8 cellular contexts compared by ENCODE assay signal in genomic region chr9:94165592-94166236, GRCh38.
A peak's percentile ranks its signal among the peaks of the same experiment; 100 is the strongest.
DNase-seq lines count a peak whose midpoint lies in the region; ATAC-seq and TF ChIP-seq lines count a peak whose summit lies in the region.

No MANE protein-coding gene starts in this region.

- H3K36me3 Mint-ChIP-seq in WTC11: peaks cover 13% of the 10 kb centered on the region

- CTCF ChIA-PET in WTC11 (lab: Charles Lee): interaction anchor here (0.6 to 2.1 kb wide), 4 partner anchors 48 to 152 kb away, joined by 3 to 7 read pairs (median 7); partner anchors contain the start of gene PTPDC1

- H3K4me3 ChIP-seq in ACC112 (ENCODE audit: low read depth, low read length): peak overlapping the region; percentile 91
- H3K4me3 ChIP-seq in cardiac fibroblast (replicated peaks in 1 of 2; ENCODE audit: low read depth in 2 of 2, low read length in 2 of 2): peak overlapping the region; percentile 22 to 74
- peak overlapping the region; percentile 88 for H3K4me3 ChIP-seq in smooth muscle cell

- H3K27ac ChIP-seq in ACC112 (ENCODE audit: low read depth, low read length) (peak overlapping the region; percentile 99), smooth muscle cell (ENCODE audit: low read depth) (peak overlapping the region; percentile 100)

- H3K27ac Mint-ChIP-seq in WTC11: peak overlapping the region; percentile 88

- peak overlapping the region; percentile 100 for H3K9ac ChIP-seq in smooth muscle cell (ENCODE audit: low read depth)

- 23% methylated on average over 21 of the region's 50 CpGs for WGBS in smooth muscle cell (ENCODE audit: low lambda C conversion rate)

- H3K9me3 ChIP-seq in smooth muscle cell (replicated peaks; ENCODE audit: low read depth): no peaks in the 10 kb centered on the region

- H3K36me3 ChIP-seq in ACC112 (ENCODE audit: insufficient read depth, low read length): peaks cover 9% of the 10 kb centered on the region; the same call in 1 of the 2 replicates
- no peaks in the 10 kb centered on the region for H3K36me3 ChIP-seq in smooth muscle cell (ENCODE audit: low read depth)

- DNase-seq in NCI-H2227 treated with DMSO at 0.1 percent for 48 hours (lab: John Stamatoyannopoulos, UW): peak; percentile 90
- DNase-seq in WTC11 (ENCODE audit: low spot score): peak; percentile 96
- DNase-seq in cardiac fibroblast (ENCODE audit: low read depth in 2 of 2): peak; percentile 99 to 100
- peak; percentile 99 for DNase-seq in iPS-NIHi7 (ENCODE audit: extremely low spot score)
- DNase-seq in smooth muscle cell (lab: John Stamatoyannopoulos, UW; ENCODE audit: unreplicated experiment): peak; percentile 87

- H3K4me1 Mint-ChIP-seq in WTC11: peaks cover 38% of the 10 kb centered on the region

- peak overlapping the region; percentile 74 for H3K4me2 ChIP-seq in smooth muscle cell

- no peak for TF ChIP-seq CTCF in WTC11 (IDR thresholded peaks at IDR 0.05)
- TF ChIP-seq CTCF in cardiac fibroblast (IDR thresholded peaks at IDR 0.05; ENCODE audit: low read depth, low read length): no peak
- no peak for TF ChIP-seq CTCF in smooth muscle cell (IDR thresholded peaks at IDR 0.05; ENCODE audit: borderline replicate concordance, insufficient read depth, poor library complexity, severe bottlenecking)

- 0 out of 2 replicates have a peak, but pooled peaks cover 4% of the 10 kb centered on the region for H3K27me3 Mint-ChIP-seq in WTC11 (ENCODE audit: low read depth)

- H3F3A ChIP-seq in smooth muscle cell (ENCODE audit: low read depth): peaks cover 4% of the 10 kb centered on the region

- H4K20me1 ChIP-seq in smooth muscle cell (ENCODE audit: low read depth): peaks cover 39% of the 10 kb centered on the region

- H3K9me3 Mint-ChIP-seq in WTC11: peaks cover 3% of the 10 kb centered on the region; the same call in 1 of the 2 replicates

- peak overlapping the region; percentile 59 for H3K4me3 Mint-ChIP-seq in WTC11

- peak; percentile 93 for ATAC-seq in GM18907 (IDR thresholded peaks at IDR 0.05; ENCODE audit: unreplicated experiment)
- ATAC-seq in HG03175 (IDR thresholded peaks at IDR 0.05; ENCODE audit: unreplicated experiment): peak; percentile 88
- ATAC-seq in WTC11: peak; percentile 92

- H3K79me2 ChIP-seq in ACC112 (ENCODE audit: control insufficient read depth, insufficient read depth, low read length, unreplicated experiment): peaks cover 39% of the 10 kb centered on the region
- peaks cover 37% of the 10 kb centered on the region for H3K79me2 ChIP-seq in smooth muscle cell (ENCODE audit: low read depth)

- POLR2A ChIA-PET in WTC11 (lab: Charles Lee): interaction anchor here (0.6 to 1.9 kb wide), 3 partner anchors 15 to 36 kb away, joined by 3 to 5 read pairs (median 5); no protein-coding TSS in a partner anchor

- H3K4me1 ChIP-seq in ACC112 (ENCODE audit: control insufficient read depth, insufficient read depth, low read length, unreplicated experiment) (peaks cover 19% of the 10 kb centered on the region), smooth muscle cell (ENCODE audit: low read depth) (peaks cover 27% of the 10 kb centered on the region)

- no peaks in the 10 kb centered on the region for H3K27me3 ChIP-seq in ACC112 (ENCODE audit: insufficient read depth, low read length)
- no peaks in the 10 kb centered on the region for H3K27me3 ChIP-seq in smooth muscle cell (ENCODE audit: low read depth)

- no peak overlapping the region for H2AFZ ChIP-seq in ACC112 (ENCODE audit: low read length, unreplicated experiment)
- H2AFZ ChIP-seq in smooth muscle cell (ENCODE audit: low read depth): no peak overlapping the region

TF ChIP-seq in WTC11, 78 proteins besides CTCF, POLR2A, EP300 and RAD21 (continues in another document):
- TF ChIP-seq ATF2 (CRISPR knock-in tag; IDR thresholded peaks at IDR 0.05; ENCODE audit: borderline replicate concordance, low read depth) (no peak), E2F1 (CRISPR knock-in tag; IDR thresholded peaks at IDR 0.05) (0 out of 2 replicates have a peak, but pooled peaks have one; percentile 52), ERG (CRISPR knock-in tag; IDR thresholded peaks at IDR 0.05) (no peak), ZNF396 (CRISPR knock-in tag; IDR thresholded peaks at IDR 0.05; ENCODE audit: borderline replicate concordance) (no peak), E2F5 (CRISPR knock-in tag; IDR thresholded peaks at IDR 0.05) (peak; percentile 47), NR1H2 (CRISPR knock-in tag; IDR thresholded peaks at IDR 0.05) (no peak), ZNF425 (CRISPR knock-in tag; conservative IDR thresholded peaks at IDR 0.05) (no peak), NFYB (CRISPR knock-in tag; conservative IDR thresholded peaks at IDR 0.05; ENCODE audit: low read depth) (peak; percentile 84), TP53 (CRISPR knock-in tag; IDR thresholded peaks at IDR 0.05) (no peak), ZNF121 (CRISPR knock-in tag; IDR thresholded peaks at IDR 0.05) (no peak), ATF3 (CRISPR knock-in tag; conservative IDR thresholded peaks at IDR 0.05) (no peak)

Comparison
In these comparisons a context has a peak if more than half of its experiments do, and no peak if none do; other contexts are left out.
1. Peak in every context shown above with its lines: DNase-seq, ATAC-seq, H3K4me3 ChIP-seq and H3K27ac ChIP-seq.